In the genomic region with DNA sequence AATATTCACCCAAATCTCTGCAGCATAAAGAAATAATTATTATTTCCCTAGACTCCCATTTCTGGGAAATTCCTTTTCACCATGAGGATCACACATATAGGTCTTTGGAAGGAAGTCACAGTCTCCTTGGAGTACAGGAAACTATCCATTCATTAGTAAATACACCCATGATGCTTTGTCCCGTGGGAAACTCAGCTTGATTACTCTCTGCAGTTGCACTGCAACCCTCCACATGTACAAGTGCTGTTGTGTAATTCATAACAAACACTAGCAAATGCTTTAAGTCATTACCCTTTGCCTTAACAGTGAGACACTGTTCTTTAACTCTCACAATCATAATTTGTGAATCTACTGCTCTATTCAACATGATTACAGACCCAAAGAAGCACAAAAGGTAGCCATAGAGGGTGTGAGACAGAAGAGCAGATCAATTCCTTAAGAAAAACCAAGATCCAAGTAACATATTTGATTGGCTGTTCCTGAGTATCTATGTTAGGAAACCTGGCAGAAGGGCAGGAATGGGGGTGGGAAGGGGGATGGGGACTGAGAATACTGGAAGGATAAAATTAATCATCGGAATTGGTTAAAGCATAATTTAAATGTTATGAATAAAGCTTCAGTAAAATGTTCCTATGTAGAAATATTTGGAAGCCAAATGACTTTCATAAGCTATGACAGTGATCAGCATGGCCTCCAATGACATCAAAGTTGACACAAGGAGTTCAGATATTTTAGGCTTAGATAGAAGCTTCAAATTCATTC, we compare ENCODE assay signal across 33 cellular contexts.
DNase-seq lines count a peak whose midpoint lies in the region; ATAC-seq, FAIRE-seq and TF ChIP-seq lines count a peak whose summit lies in the region.
"Had no signal": no experiment of that assay in that cellular context is flagged by ENCODE, and none has a peak within 500 bp of the region (broad histone marks: within the 10 kb centered on the region; RNA-seq: fewer than 3 reads in every experiment).

No MANE protein-coding gene starts in this region.

- no peak overlapping the region for H2BK120ac ChIP-seq in mesenchymal stem cell (ENCODE audit: low read depth, low read length)

- H3K4me3 Mint-ChIP-seq in endodermal cell = no peak overlapping the region
- H3K4me3 Mint-ChIP-seq in stimulated activated naive B cell treated with anti-CD40 and anti-IgM and Interleukin-4, amounts not matched to agents 10 μg/mL and 1 μg/mL and 100 μg/mL, for 72 hours = no peak overlapping the region
- H3K4me3 Mint-ChIP-seq: activated CD8-positive, alpha-beta T cell treated with anti-CD3 and anti-CD28 coated beads for 36 hours; B cell; CD8-positive, alpha-beta T cell; immature natural killer cell; mesothelial cell of epicardium; naive B cell; T-helper 1 cell treated with Interleukin-12 subunit alpha and Interleukin-12 subunit beta and Interleukin-4 antibody, amounts not matched to agents 30 μg/mL and 1 μg/mL, for 36 hours had no signal

- H4K91ac ChIP-seq in mesenchymal stem cell (ENCODE audit: low read length) = no peak overlapping the region

- no peak overlapping the region for H3K14ac ChIP-seq in mesenchymal stem cell (ENCODE audit: low read length in 2 of 2)

- TF ChIP-seq POLR2A in GM12892 (IDR thresholded peaks at IDR 0.05; ENCODE audit: low read depth, low read length) = no peak

- H3K9ac ChIP-seq in endodermal cell (ENCODE audit: extremely low read depth, low read length, poor library complexity, severe bottlenecking) (no peak overlapping the region), mesenchymal stem cell (ENCODE audit: low read length) (no peak overlapping the region)

- POLR2A ChIA-PET in A673 (lab: Charles Lee; ENCODE audit: low non-redundant PET) = no interaction called here

- DNase-seq in A673 (ENCODE audit: low spot score) (peak; percentile 56), HuH-7 (ENCODE audit: low spot score) (peak; percentile 28), endodermal cell (no peak), mesenchymal stem cell (peak; percentile 95), Right ventricle myocardium inferior (ENCODE audit: missing footprints) (no peak), GM12892 (ENCODE audit: insufficient read length) (no peak)
- no peak for DNase-seq in stimulated activated naive B cell treated with anti-CD40 and anti-IgM and Interleukin-4, amounts not matched to agents 10 μg/mL and 1 μg/mL and 100 μg/mL, for 72 hours
- no peak for DNase-seq in stimulated activated CD4-positive, alpha-beta T cell treated with anti-CD3 and anti-CD28 coated beads, Interleukin-4, amount 100 ng/mL, for 4 hours
- DNase-seq: activated CD8-positive, alpha-beta T cell treated with anti-CD3 and anti-CD28 coated beads for 36 hours; activated effector memory CD4-positive, alpha-beta T cell treated with anti-CD3 and anti-CD28 coated beads, Interleukin-2, amount 50 U/mL, for 16 hours; activated T-cell treated with anti-CD3 and anti-CD28 coated beads for 4 hours; CD8-positive, alpha-beta T cell; effector CD4-positive, alpha-beta T cell; EL; erythroblast; gastrocnemius medialis; hypothalamus; immature natural killer cell; left ventricle myocardium inferior; naive B cell; NCI-H1105 treated with DMSO at 0.1 percent for 48 hours; NCI-H1930; NCI-H2227 treated with DMSO at 0.1 percent for 48 hours; NCI-H69; occipital lobe; stimulated activated CD8-positive, alpha-beta memory T cell treated with anti-CD3 and anti-CD28 coated beads, Interleukin-4, amount 100 ng/mL, for 48 hours; stomach; transverse colon had no signal

- no peak overlapping the region for H2BK15ac ChIP-seq in mesenchymal stem cell (ENCODE audit: low read depth, poor library complexity, severe bottlenecking)

- peaks cover 14% of the 10 kb centered on the region for H3K4me1 ChIP-seq in A673 (ENCODE audit: insufficient read depth, low read length, poor library complexity, severe bottlenecking)
- no peaks in the 10 kb centered on the region for H3K4me1 ChIP-seq in endodermal cell (ENCODE audit: control insufficient read depth, insufficient read depth, low read length)
- H3K4me1 ChIP-seq in mesenchymal stem cell (ENCODE audit: control insufficient read depth, insufficient read depth, low read depth, low read length) = no peaks in the 10 kb centered on the region
- H3K4me1 ChIP-seq: gastrocnemius medialis, left ventricle myocardium inferior, stomach, transverse colon had no signal

- FAIRE-seq in GM12892 (lab: Jason Lieb, UNC) = no peak

- H3K9me3 ChIP-seq in A673 (ENCODE audit: low read depth, low read length, poor library complexity, severe bottlenecking) (no peaks in the 10 kb centered on the region), endodermal cell (ENCODE audit: control insufficient read depth, low read length) (no peaks in the 10 kb centered on the region), mesenchymal stem cell (ENCODE audit: control insufficient read depth, low read length) (no peaks in the 10 kb centered on the region)
- H3K9me3 ChIP-seq: body of pancreas, gastrocnemius medialis, left ventricle myocardium inferior, stomach, transverse colon had no signal

- no TSS peak for BruUV-seq in A673 (replicated peaks; lab: Mats Ljungman, UMichigan)

- no peak overlapping the region for H3K4ac ChIP-seq in mesenchymal stem cell (ENCODE audit: low read depth in 1 of 2, low read length in 2 of 2)

- H3K79me1 ChIP-seq in mesenchymal stem cell (replicated peaks; ENCODE audit: low read length, poor library complexity, severe bottlenecking) = no peaks in the 10 kb centered on the region

- H4K8ac ChIP-seq in mesenchymal stem cell (ENCODE audit: low read length) = no peak overlapping the region

- no peaks in the 10 kb centered on the region for H3K36me3 Mint-ChIP-seq in endodermal cell (ENCODE audit: low read depth)
- no peaks in the 10 kb centered on the region for H3K36me3 Mint-ChIP-seq in stimulated activated naive B cell treated with anti-CD40 and anti-IgM and Interleukin-4, amounts not matched to agents 10 μg/mL and 1 μg/mL and 100 μg/mL, for 72 hours
- H3K36me3 Mint-ChIP-seq: CD8-positive, alpha-beta T cell; mesothelial cell of epicardium; naive B cell had no signal

- H3K4me2 ChIP-seq in mesenchymal stem cell (ENCODE audit: low read length, poor library complexity, severe bottlenecking) = no peak overlapping the region

- H3K23ac ChIP-seq in mesenchymal stem cell (ENCODE audit: low read length in 2 of 2) = no peak overlapping the region

- CTCF ChIA-PET in A673 (lab: Charles Lee) = no interaction called here

- intact Hi-C loops in A673 (cut with micrococcal nuclease; ENCODE audit: unreplicated experiment) (no loop called here), Right ventricle myocardium inferior (cut with DNase I) (no loop called here)

- no peaks in the 10 kb centered on the region for H3K27me3 Mint-ChIP-seq in endodermal cell (ENCODE audit: insufficient read depth)
- peaks cover 0 to 5% of the 10 kb centered on the region in 2 donors for H3K27me3 Mint-ChIP-seq in stimulated activated naive B cell treated with anti-CD40 and anti-IgM and Interleukin-4, amounts not matched to agents 10 μg/mL and 1 μg/mL and 100 μg/mL, for 72 hours
- H3K27me3 Mint-ChIP-seq: B cell had no signal

- WGBS in endodermal cell (ENCODE audit: insufficient coverage in 1 of 2, insufficient read length in 1 of 2), 2 experiments = 88 to 100% methylated on average over 2 of the region's 2 CpGs
- WGBS in mesenchymal stem cell = 24% methylated on average over 1 of the region's 2 CpGs

- H3K9me3 Mint-ChIP-seq in endodermal cell = no peaks in the 10 kb centered on the region
- no peaks in the 10 kb centered on the region for H3K9me3 Mint-ChIP-seq in stimulated activated naive B cell treated with anti-CD40 and anti-IgM and Interleukin-4, amounts not matched to agents 10 μg/mL and 1 μg/mL and 100 μg/mL, for 72 hours
- H3K9me3 Mint-ChIP-seq: activated CD8-positive, alpha-beta T cell treated with anti-CD3 and anti-CD28 coated beads for 36 hours; CD8-positive, alpha-beta T cell; mesothelial cell of epicardium; T-helper 1 cell treated with Interleukin-12 subunit alpha and Interleukin-12 subunit beta and Interleukin-4 antibody, amounts not matched to agents 30 μg/mL and 1 μg/mL, for 36 hours had no signal

- H2AFZ ChIP-seq in mesenchymal stem cell (ENCODE audit: low read depth, low read length) = no peak overlapping the region

- H3K27ac ChIP-seq in A673 (ENCODE audit: low read depth, low read length, poor library complexity, severe bottlenecking) (no peak overlapping the region), endodermal cell (ENCODE audit: low read depth, low read length) (peak overlapping the region; percentile 80), mesenchymal stem cell (ENCODE audit: low read length, poor library complexity, severe bottlenecking) (no peak overlapping the region)
- H3K27ac ChIP-seq: body of pancreas, gastrocnemius medialis, left ventricle myocardium inferior, skin epidermis, stomach, transverse colon had no signal

- no peak for TF ChIP-seq CTCF in A673 (conservative IDR thresholded peaks at IDR 0.05; ENCODE audit: low read depth, low read length)
- no peak for TF ChIP-seq CTCF in endodermal cell (conservative IDR thresholded peaks at IDR 0.05)

- no peak overlapping the region for H3K27ac Mint-ChIP-seq in endodermal cell
- no peak overlapping the region for H3K27ac Mint-ChIP-seq in stimulated activated naive B cell treated with anti-CD40 and anti-IgM and Interleukin-4, amounts not matched to agents 10 μg/mL and 1 μg/mL and 100 μg/mL, for 72 hours
- H3K27ac Mint-ChIP-seq: activated CD8-positive, alpha-beta T cell treated with anti-CD3 and anti-CD28 coated beads for 36 hours; B cell; CD8-positive, alpha-beta T cell; immature natural killer cell; mesothelial cell of epicardium; naive B cell; T-helper 1 cell treated with Interleukin-12 subunit alpha and Interleukin-12 subunit beta and Interleukin-4 antibody, amounts not matched to agents 30 μg/mL and 1 μg/mL, for 36 hours had no signal

- H3K4me3 ChIP-seq in A673 (ENCODE audit: low read depth, low read length, poor library complexity, severe bottlenecking) = no peak overlapping the region
- H3K4me3 ChIP-seq in endodermal cell (ENCODE audit: low read length) = no peak overlapping the region
- no peak overlapping the region for H3K4me3 ChIP-seq in mesenchymal stem cell (ENCODE audit: insufficient read depth in 1 of 2, low read depth in 1 of 2, low read length in 2 of 2)
- H3K4me3 ChIP-seq: body of pancreas, gastrocnemius medialis, left ventricle myocardium inferior, skin epidermis, stomach, transverse colon had no signal

- no peak overlapping the region for H2BK12ac ChIP-seq in mesenchymal stem cell (ENCODE audit: low read length in 2 of 2)

- H3K36me3 ChIP-seq in A673 (ENCODE audit: insufficient read depth, low read length, poor library complexity, severe bottlenecking) (no peaks in the 10 kb centered on the region), endodermal cell (ENCODE audit: control insufficient read depth, insufficient read depth, low read length) (no peaks in the 10 kb centered on the region), mesenchymal stem cell (ENCODE audit: control insufficient read depth in 1 of 2, insufficient read depth in 2 of 2, low read depth in 1 of 2, low read length in 2 of 2) (no peaks in the 10 kb centered on the region)
- H3K36me3 ChIP-seq: gastrocnemius medialis, left ventricle myocardium inferior, stomach, transverse colon had no signal

- no peak for ATAC-seq in Right ventricle myocardium inferior
- ATAC-seq in stimulated activated naive B cell treated with anti-CD40 and anti-IgM and Interleukin-4, amounts not matched to agents 10 μg/mL and 1 μg/mL and 100 μg/mL, for 72 hours (replicated peaks) = no peak
- ATAC-seq: activated CD8-positive, alpha-beta T cell treated with anti-CD3 and anti-CD28 coated beads for 36 hours; body of pancreas; CD8-positive, alpha-beta T cell; gastrocnemius medialis had no signal

- H2AK5ac ChIP-seq in mesenchymal stem cell (ENCODE audit: low read length, severe bottlenecking) = no peak overlapping the region

- H3K18ac ChIP-seq in mesenchymal stem cell (ENCODE audit: low read depth in 1 of 2, low read length in 2 of 2) = no peak overlapping the region

- H3K27me3 ChIP-seq in A673 (replicated peaks; ENCODE audit: insufficient read depth, low read depth, low read length, poor library complexity) = no peaks in the 10 kb centered on the region
- no peaks in the 10 kb centered on the region for H3K27me3 ChIP-seq in endodermal cell (ENCODE audit: control insufficient read depth, insufficient read depth, low read length, poor library complexity, severe bottlenecking)
- no peaks in the 10 kb centered on the region for H3K27me3 ChIP-seq in mesenchymal stem cell (ENCODE audit: control insufficient read depth in 1 of 2, insufficient read depth in 1 of 2, low read length in 2 of 2)
- H3K27me3 ChIP-seq: body of pancreas, gastrocnemius medialis, stomach, transverse colon had no signal

- no peak overlapping the region for H2BK5ac ChIP-seq in mesenchymal stem cell (ENCODE audit: low read depth, low read length, poor library complexity, severe bottlenecking)

- H3K4me1 Mint-ChIP-seq in endodermal cell = peaks cover 4% of the 10 kb centered on the region
- H3K4me1 Mint-ChIP-seq in stimulated activated naive B cell treated with anti-CD40 and anti-IgM and Interleukin-4, amounts not matched to agents 10 μg/mL and 1 μg/mL and 100 μg/mL, for 72 hours = no peaks in the 10 kb centered on the region
- H3K4me1 Mint-ChIP-seq: B cell, immature natural killer cell, mesothelial cell of epicardium, naive B cell had no signal

Comparison
In these comparisons a context has a peak if more than half of its experiments do, and no peak if none do; other contexts are left out.
1. DNase-seq: peak in A673 (single experiment), HuH-7 (single experiment) and mesenchymal stem cell (single experiment); none in endodermal cell (single experiment), Right ventricle myocardium inferior (single experiment), stimulated activated naive B cell treated with anti-CD40 and anti-IgM and Interleukin-4, amounts not matched to agents 10 μg/mL and 1 μg/mL and 100 μg/mL, for 72 hours (single experiment), stimulated activated CD4-positive, alpha-beta T cell treated with anti-CD3 and anti-CD28 coated beads, Interleukin-4, amount 100 ng/mL, for 4 hours (0 of 2) and GM12892 (single experiment).